ENCODE assay signal across 1 cellular context in the genomic region with DNA sequence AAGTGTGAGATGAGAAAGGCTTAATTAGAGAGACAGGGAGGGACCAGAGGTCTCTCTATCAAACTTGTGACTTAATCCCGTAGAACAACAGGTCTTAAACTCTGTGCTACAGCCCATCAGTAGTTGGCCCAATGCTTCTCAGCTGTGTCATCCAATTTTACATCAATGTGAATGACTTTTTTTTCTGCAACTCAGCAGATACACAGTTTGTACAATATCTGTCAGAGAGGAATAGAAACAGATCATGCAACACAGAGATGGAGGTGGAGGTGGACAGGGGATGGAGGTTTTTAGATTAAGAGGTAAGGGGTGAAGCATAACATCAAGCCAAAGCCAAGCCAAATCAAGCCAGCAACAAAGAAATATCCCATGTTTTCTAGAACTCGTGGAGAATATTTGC.
TF ChIP-seq lines count a peak whose summit lies in the region.

No MANE protein-coding gene starts in this region.

TF ChIP-seq in IMR-90, 13 proteins besides CTCF, POLR2A, EP300 and RAD21:
- no peak for TF ChIP-seq RFX5 (IDR thresholded peaks at IDR 0.05; ENCODE audit: low read depth, low read length)
- peak; percentile 68; the same call in 1 of the 2 replicates for TF ChIP-seq MAFK (IDR thresholded peaks at IDR 0.05; ENCODE audit: low read depth, low read length)
